8 cellular contexts compared by ENCODE assay signal in the genomic region with DNA sequence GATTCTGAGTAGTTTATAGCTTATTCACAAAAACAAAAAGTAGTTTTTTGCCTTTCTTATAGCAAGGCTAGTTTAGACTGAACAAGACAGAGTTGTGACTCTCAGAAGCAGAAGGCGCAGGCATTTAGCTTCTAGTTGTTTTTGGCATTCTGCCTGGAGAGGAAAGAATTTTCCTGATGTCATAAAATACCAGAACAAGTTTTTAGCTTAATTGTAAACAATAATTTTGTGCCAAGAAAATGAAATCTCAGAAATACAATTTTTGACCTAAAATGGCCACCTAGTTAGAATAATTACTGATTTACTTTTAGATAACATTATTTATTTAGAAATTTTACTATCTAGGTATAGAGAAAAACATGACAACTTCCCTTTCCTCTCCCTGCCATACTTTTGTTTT. TPM values are rescaled to one million over a fixed set of nuclear protein-coding genes. Genes with fewer than 3 reads are reported as not detected.
DNase-seq lines count a peak whose midpoint lies in the region; FAIRE-seq and TF ChIP-seq lines count a peak whose summit lies in the region.

No MANE protein-coding gene starts in this region.

- no peak for FAIRE-seq in GM12892 (lab: Jason Lieb, UNC)

- no peaks in the 10 kb centered on the region for H3K9me3 ChIP-seq in adrenal gland (replicated peaks in 1 of 3)
- no peaks in the 10 kb centered on the region for H3K9me3 ChIP-seq in left ventricle myocardium inferior (replicated peaks)

- peaks cover 4 to 51% of the 10 kb centered on the region in 2 donors for H3K4me1 ChIP-seq in adrenal gland (replicated peaks in 1 of 2)
- H3K4me1 ChIP-seq in left ventricle myocardium inferior: peaks cover 66% of the 10 kb centered on the region

- DNase-seq in GF-D8 (lab: John Stamatoyannopoulos, UW) (peak; percentile 36), NCI-H1048 (lab: John Stamatoyannopoulos, UW) (peak; percentile 20), adrenal gland (peak in 5 of 7 donors; percentile 39 to 54 (median 49)), left ventricle myocardium inferior (no peak), retinal pigment epithelial cell (ENCODE audit: low read depth) (peak; percentile 87), DMS79 (lab: John Stamatoyannopoulos, UW) (no peak), GM12892 (ENCODE audit: insufficient read length) (no peak), HK-2 (ENCODE audit: unreplicated experiment) (no peak)

- TF ChIP-seq POLR2A in adrenal gland (IDR thresholded peaks at IDR 0.05) (peak; percentile 68 to 93), GM12892 (IDR thresholded peaks at IDR 0.05; ENCODE audit: low read depth, low read length) (no peak)

- H3K36me3 ChIP-seq in adrenal gland (replicated peaks in 1 of 2): no peaks in the 10 kb centered on the region
- no peaks in the 10 kb centered on the region for H3K36me3 ChIP-seq in left ventricle myocardium inferior

- 0 to 3% (median 1%) methylated on average over 1 of the region's 1 CpG for WGBS in adrenal gland, 4 donors

- TF ChIP-seq CTCF in adrenal gland (IDR thresholded peaks at IDR 0.05) (no peak), left ventricle myocardium inferior (IDR thresholded peaks at IDR 0.05; ENCODE audit: borderline replicate concordance) (no peak), retinal pigment epithelial cell (conservative IDR thresholded peaks at IDR 0.05; ENCODE audit: low read depth, low read length) (no peak)

- peak overlapping the region in 3 of 4 donors; percentile 21 to 81 (median 42) for H3K4me3 ChIP-seq in adrenal gland
- H3K4me3 ChIP-seq in left ventricle myocardium inferior: peak overlapping the region; percentile 77
- H3K4me3 ChIP-seq in retinal pigment epithelial cell (ENCODE audit: low read length): peak overlapping the region; percentile 54

- intact Hi-C loops in adrenal gland (cut with DNase I): loop anchor here in 1 of 2 donors (2.0 kb wide), 1 partner anchor 27 kb away; a partner anchor contains a TSS
- intact Hi-C loops in left ventricle myocardium inferior (cut with micrococcal nuclease): loop anchor here (2.0 to 10.0 kb wide), 2 partner anchors 27 to 99 kb away; a partner anchor contains a TSS

- H3K27ac ChIP-seq in adrenal gland (peak overlapping the region; percentile 83 to 95 (median 86)), left ventricle myocardium inferior (replicated peaks) (peak overlapping the region; percentile 93)

- no peaks in the 10 kb centered on the region for H3K27me3 ChIP-seq in adrenal gland
- H3K27me3 ChIP-seq in left ventricle myocardium inferior (ENCODE audit: low read depth): no peaks in the 10 kb centered on the region

RNA-seq across cellular contexts. Expression of a gene that starts 1.0 kb away (rescaled TPM):
- total RNA-seq in adrenal gland (100 to 1,000 TPM in 2 of 8 donors, 10 to 100 TPM in 6; 31.8 to 182 (median 68.8) TPM), left ventricle myocardium inferior (118 TPM)
- polyA plus RNA-seq in adrenal gland: 100 to 1,000 TPM in 1 of 3 donors, 10 to 100 TPM in 2; 32.1 to 165 (median 41.8) TPM
- polyA plus RNA-seq in GM12892 (2012; ENCODE audit: missing spikeins): 5.1 TPM

RNA-seq across cellular contexts. Expression of a gene that starts 26.9 kb away (rescaled TPM):
- total RNA-seq in adrenal gland: 100 to 1,000 TPM in 4 of 8 donors, 10 to 100 TPM in 4; 65.8 to 169 (median 108) TPM
- polyA plus RNA-seq in adrenal gland: 100 to 1,000 TPM in 1 of 3 donors, 10 to 100 TPM in 2; 37.3 to 177 (median 59.2) TPM
- total RNA-seq in left ventricle myocardium inferior: 55.7 TPM
- polyA plus RNA-seq in GM12892 (2012; ENCODE audit: missing spikeins): 161 TPM

RNA-seq across cellular contexts. Expression of a gene that starts 40.0 kb away (rescaled TPM):
- total RNA-seq in adrenal gland (10 to 100 TPM; 13.8 to 53.4 (median 35.2) TPM), left ventricle myocardium inferior (2.5 TPM)
- 10 to 100 TPM; 10.6 to 15.8 (median 14.8) TPM for polyA plus RNA-seq in adrenal gland
- polyA plus RNA-seq in GM12892 (2012; ENCODE audit: missing spikeins): not detected

Comparison
In these comparisons a context has a peak if more than half of its experiments do, and no peak if none do; other contexts are left out.
1. DNase-seq: peak in GF-D8 (single experiment), NCI-H1048 (single experiment), adrenal gland (5 of 7) and retinal pigment epithelial cell (single experiment); none in left ventricle myocardium inferior (single experiment), DMS79 (single experiment), GM12892 (single experiment) and HK-2 (single experiment).
2. Peak in every context shown above with its lines, with median percentiles within 50 percentile points of each other: H3K4me3 ChIP-seq.